33 cellular contexts compared by ENCODE assay signal in the genomic region with DNA sequence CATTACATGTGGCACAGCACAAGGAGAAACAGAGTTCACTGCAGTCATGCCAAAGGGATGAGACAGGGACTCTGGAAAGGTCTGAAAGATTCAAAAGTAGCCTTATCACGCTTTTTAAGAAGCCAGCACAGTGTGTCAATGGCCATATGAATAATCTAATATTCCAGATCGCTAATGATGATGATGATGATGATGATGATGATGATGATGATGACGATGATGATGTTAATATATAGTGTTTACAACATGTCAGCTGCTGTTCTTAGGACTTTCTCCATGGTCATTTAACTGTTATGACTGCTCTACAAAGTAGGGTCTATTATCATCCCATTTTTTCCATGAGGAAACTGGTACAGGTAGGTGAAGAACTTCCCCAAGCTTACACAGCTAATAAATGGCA.
"Had no signal": no experiment of that assay in that cellular context is flagged by ENCODE, and none has a peak within 500 bp of the region (broad histone marks: within the 10 kb centered on the region; RNA-seq: fewer than 3 reads in every experiment).

No MANE protein-coding gene starts in this region.

- FAIRE-seq: astrocyte, bronchial epithelial cell had no signal

- H3K27ac ChIP-seq: adrenal gland, ascending aorta, body of pancreas, brain microvascular endothelial cell, breast epithelium, cardiac muscle cell had no signal

- H3K36me3 ChIP-seq: adrenal gland, ascending aorta, brain microvascular endothelial cell, breast epithelium, cardiac muscle cell had no signal

- ATAC-seq: activated naive CD4-positive, alpha-beta T cell treated with anti-CD3 and anti-CD28 coated beads, Interleukin-2, amount 50 U/mL, for 72 hours; activated naive CD8-positive, alpha-beta T cell treated with anti-CD3 and anti-CD28 coated beads, Interleukin-2, amount 50 U/mL, for 24 hours; activated T-cell treated with anti-CD3 and anti-CD28 coated beads, Interleukin-2, amount 50 U/mL, for 4 hours; activated T-cell treated with anti-CD3 and anti-CD28 coated beads, Interleukin-2, amount 50 U/mL, for 72 hours; activated T-helper 17 cell treated with anti-CD3 and anti-CD28 coated beads, Interleukin-2, amount 50 U/mL, for 72 hours; body of pancreas had no signal

- H3K4me1 ChIP-seq: adrenal gland, body of pancreas had no signal

- H3K27me3 ChIP-seq: adrenal gland, ascending aorta, body of pancreas, brain microvascular endothelial cell, breast epithelium, cardiac muscle cell had no signal

- H3K4me3 ChIP-seq: adrenal gland, ascending aorta, body of pancreas, breast epithelium, cardiac muscle cell had no signal

- DNase-seq: activated effector memory CD4-positive, alpha-beta T cell treated with anti-CD3 and anti-CD28 coated beads, Interleukin-2, amount 50 U/mL, for 16 hours; activated effector memory CD4-positive, alpha-beta T cell treated with Interleukin-2 at 50 U/mL for 16 hours; activated gamma-delta T cell; activated gamma-delta T cell treated with Interleukin-2 at 50 U/mL for 16 hours; activated naive CD4-positive, alpha-beta T cell; activated naive CD4-positive, alpha-beta T cell treated with anti-CD3 and anti-CD28 coated beads for 36 hours; activated naive CD4-positive, alpha-beta T cell treated with anti-CD3 and anti-CD28 coated beads, Interleukin-2, amount 10 ng/mL, durations not matched to agents 7 days and 5 days; activated naive CD4-positive, alpha-beta T cell treated with anti-CD3 and anti-CD28 coated beads, Interleukin-2, amount 50 U/mL, for 16 hours; activated naive CD4-positive, alpha-beta T cell treated with Interleukin-2 at 50 U/mL for 16 hours; activated naive CD8-positive, alpha-beta T cell treated with anti-CD3 and anti-CD28 coated beads for 36 hours; activated naive CD8-positive, alpha-beta T cell treated with anti-CD3 and anti-CD28 coated beads, Interleukin-2, amount 10 ng/mL, durations not matched to agents 7 days and 5 days; activated naive CD8-positive, alpha-beta T cell treated with anti-CD3 and anti-CD28 coated beads, Interleukin-2, amount 50 U/mL, for 24 hours; activated T-cell treated with anti-CD3 and anti-CD28 coated beads, Interleukin-2, amount 50 U/mL, for 24 hours; activated T-cell treated with anti-CD3 and anti-CD28 coated beads, Interleukin-2, amount 50 U/mL, for 4 hours; activated T-cell treated with anti-CD3 and anti-CD28 coated beads, Interleukin-2, amount 50 U/mL, for 48 hours; activated T-cell treated with anti-CD3 and anti-CD28 coated beads, Interleukin-2, amount 50 U/mL, for 72 hours; adrenal gland; amniotic stem cell; amygdala; anterior cingulate cortex; aorta; body of pancreas; brain microvascular endothelial cell; caudate nucleus; central memory CD4-positive, alpha-beta T cell; cerebellar nuclear complex had no signal

- H3K9me3 ChIP-seq: adrenal gland, ascending aorta, body of pancreas had no signal
